In genomic region chr17:17964710-17965109, GRCh38 we compare ENCODE assay signal across 16 cellular contexts. TPM values are rescaled to one million over a fixed set of nuclear protein-coding genes. Genes with fewer than 3 reads are reported as not detected.
A peak's percentile ranks its signal among the peaks of the same experiment; 100 is the strongest.
DNase-seq lines count a peak whose midpoint lies in the region; ATAC-seq and TF ChIP-seq lines count a peak whose summit lies in the region.
"Had no signal": no experiment of that assay in that cellular context is flagged by ENCODE, and none has a peak within 500 bp of the region (broad histone marks: within the 10 kb centered on the region; RNA-seq: fewer than 3 reads in every experiment).

No MANE protein-coding gene starts in this region.

- POLR2A ChIA-PET in HEK293T (lab: Yijun Ruan, JAX): no interaction called here

- no peaks in the 10 kb centered on the region for H3K27me3 Mint-ChIP-seq in T-helper 17 cell
- H3K27me3 Mint-ChIP-seq in type B pancreatic cell: no peaks in the 10 kb centered on the region
- H3K27me3 Mint-ChIP-seq in stimulated activated memory B cell treated with anti-CD40 and anti-IgM and Interleukin-4, amounts not matched to agents 10 μg/mL and 1 μg/mL and 100 μg/mL, for 72 hours: no peaks in the 10 kb centered on the region
- H3K27me3 Mint-ChIP-seq: B cell; CD4-positive, alpha-beta T cell had no signal

- no peak for TF ChIP-seq CTCF in type B pancreatic cell (conservative IDR thresholded peaks at IDR 0.05)

- H3K27ac Mint-ChIP-seq in T-helper 17 cell (peak overlapping the region; percentile 88), type B pancreatic cell (peak overlapping the region; percentile 14)
- no peak overlapping the region for H3K27ac Mint-ChIP-seq in stimulated activated memory B cell treated with anti-CD40 and anti-IgM and Interleukin-4, amounts not matched to agents 10 μg/mL and 1 μg/mL and 100 μg/mL, for 72 hours
- H3K27ac Mint-ChIP-seq: B cell, GM23338 had no signal

- no peaks in the 10 kb centered on the region for H3K9me3 ChIP-seq in T-helper 17 cell (ENCODE audit: control insufficient read depth, low read length, poor library complexity, severe bottlenecking)

- H3K4me1 Mint-ChIP-seq in T-helper 17 cell (peaks cover 56% of the 10 kb centered on the region), type B pancreatic cell (ENCODE audit: unreplicated experiment) (peaks cover 41% of the 10 kb centered on the region)
- peaks cover 51% of the 10 kb centered on the region for H3K4me1 Mint-ChIP-seq in stimulated activated memory B cell treated with anti-CD40 and anti-IgM and Interleukin-4, amounts not matched to agents 10 μg/mL and 1 μg/mL and 100 μg/mL, for 72 hours

- no peak for DNase-seq in HEK293T (ENCODE audit: extremely low spot score)
- DNase-seq in T-helper 17 cell: no peak
- peak; percentile 53 for DNase-seq in left kidney (ENCODE audit: low read depth, low spot score)
- DNase-seq in type B pancreatic cell (ENCODE audit: extremely low spot score, unreplicated experiment): no peak
- DNase-seq in AG20443 (ENCODE audit: low spot score): no peak
- DNase-seq in UCSD-AML1 (lab: John Stamatoyannopoulos, UW; ENCODE audit: unreplicated experiment): no peak
- DNase-seq: ACHN; C1 segment of cervical spinal cord; Calu3; CD4-positive, alpha-beta T cell; DMS 273 treated with DMSO at 0.1 percent for 48 hours; H7; KG1 had no signal

- H3K36me3 Mint-ChIP-seq in T-helper 17 cell (ENCODE audit: low read depth): no peaks in the 10 kb centered on the region
- peaks cover 8% of the 10 kb centered on the region for H3K36me3 Mint-ChIP-seq in type B pancreatic cell
- peaks cover 10% of the 10 kb centered on the region for H3K36me3 Mint-ChIP-seq in stimulated activated memory B cell treated with anti-CD40 and anti-IgM and Interleukin-4, amounts not matched to agents 10 μg/mL and 1 μg/mL and 100 μg/mL, for 72 hours

- CTCF ChIA-PET in HEK293T (lab: Yijun Ruan, JAX): no interaction called here

- no peaks in the 10 kb centered on the region for H3K9me3 Mint-ChIP-seq in type B pancreatic cell
- H3K9me3 Mint-ChIP-seq in stimulated activated memory B cell treated with anti-CD40 and anti-IgM and Interleukin-4, amounts not matched to agents 10 μg/mL and 1 μg/mL and 100 μg/mL, for 72 hours: no peaks in the 10 kb centered on the region
- H3K9me3 Mint-ChIP-seq: CD4-positive, alpha-beta T cell; GM23338 had no signal

- ATAC-seq in T-helper 17 cell: no peak
- no peak for ATAC-seq in stimulated activated memory B cell treated with anti-CD40 and anti-IgM and Interleukin-4, amounts not matched to agents 10 μg/mL and 1 μg/mL and 100 μg/mL, for 72 hours
- ATAC-seq: GM23338 had no signal

- H3K4me3 Mint-ChIP-seq in T-helper 17 cell (no peak overlapping the region), type B pancreatic cell (no peak overlapping the region)
- H3K4me3 Mint-ChIP-seq in stimulated activated memory B cell treated with anti-CD40 and anti-IgM and Interleukin-4, amounts not matched to agents 10 μg/mL and 1 μg/mL and 100 μg/mL, for 72 hours: no peak overlapping the region
- H3K4me3 Mint-ChIP-seq: B cell; CD4-positive, alpha-beta T cell; GM23338 had no signal

TF ChIP-seq in HEK293T, 16 proteins besides CTCF, POLR2A, EP300 and RAD21:
- TF ChIP-seq PKNOX1 (IDR thresholded peaks at IDR 0.05): peak; percentile 55
- TF ChIP-seq ELF4 (IDR thresholded peaks at IDR 0.05): no peak

RNA-seq across cellular contexts. Expression of gene TOM1L2, which starts 7.5 kb away (rescaled TPM):
- 10 to 100 TPM; 42.2 to 44.2 TPM for total RNA-seq in T-helper 17 cell
- 62.5 and 107 TPM in 2 replicates for total RNA-seq in type B pancreatic cell (ENCODE audit: low replicate concordance)

RNA-seq across cellular contexts. Expression of gene DRC3, which starts 8.0 kb away (rescaled TPM):
- total RNA-seq in T-helper 17 cell (not detected), type B pancreatic cell (ENCODE audit: low replicate concordance) (3.4 and 8.9 TPM in 2 replicates)
- total RNA-seq: GM23338 had no signal
